ENCODE assay signal across 15 cellular contexts in genomic region chr10:14667270-14667669, GRCh38.
A peak's percentile ranks its signal among the peaks of the same experiment; 100 is the strongest.
DNase-seq lines count a peak whose midpoint lies in the region; FAIRE-seq and TF ChIP-seq lines count a peak whose summit lies in the region.
"Had no signal": no experiment of that assay in that cellular context is flagged by ENCODE, and none has a peak within 500 bp of the region (broad histone marks: within the 10 kb centered on the region; RNA-seq: fewer than 3 reads in every experiment).

No MANE protein-coding gene starts in this region.

- H3K27me3 ChIP-seq in sigmoid colon, result no peaks in the 10 kb centered on the region

- intact Hi-C loops in sigmoid colon (cut with DNase I), result loop anchor here (2.0 to 5.0 kb wide), 2 partner anchors 62 to 170 kb away; partner anchors contain the start of genes CDNF, HSPA14 and MSANTD7

- TF ChIP-seq CTCF in 22Rv1 (IDR thresholded peaks at IDR 0.05), result no peak
- no peak for TF ChIP-seq CTCF in sigmoid colon (IDR thresholded peaks at IDR 0.05)

- H3K4me3 ChIP-seq in sigmoid colon, result no peak overlapping the region
- H3K4me3 ChIP-seq: PC-9 had no signal

- peaks cover 0 to 71% (median 62%) of the 10 kb centered on the region in 4 donors for H3K4me1 ChIP-seq in sigmoid colon

- DNase-seq in SK-N-DZ (ENCODE audit: low spot score), result peak; percentile 95
- DNase-seq in islet precursor cell, result peak; percentile 22
- DNase-seq in sigmoid colon, result no peak
- DNase-seq in DMS79 (lab: John Stamatoyannopoulos, UW), result no peak
- no peak for DNase-seq in urothelium cell line (ENCODE audit: low spot score)
- no peak for DNase-seq in nucleus accumbens (lab: John Stamatoyannopoulos, UW)
- DNase-seq: NCI-H1930, NCI-H510A, NCI-H748 treated with DMSO at 0.1 percent for 48 hours, PC-9, RPMI8226, SHP77 had no signal

- TF ChIP-seq POLR2A in sigmoid colon (IDR thresholded peaks at IDR 0.05), result no peak

- no peaks in the 10 kb centered on the region for H3K36me3 ChIP-seq in sigmoid colon

- FAIRE-seq in urothelium cell line (lab: Jason Lieb, UNC), result no peak
- FAIRE-seq: A204.1, D721Med had no signal

- WGBS in sigmoid colon, 2 donors, result 80 to 90% methylated on average over 5 of the region's 5 CpGs

- peak in 3 of 4 donors; percentile 7 to 80 (median 51) for TF ChIP-seq EP300 in sigmoid colon (IDR thresholded peaks at IDR 0.05)

- 0 out of 2 replicates have a peak overlapping the region, but pooled peaks have one; percentile 4 for H3K27ac ChIP-seq in 22Rv1
- peak overlapping the region in 3 of 4 donors; percentile 4 to 63 (median 27) for H3K27ac ChIP-seq in sigmoid colon
- H3K27ac ChIP-seq: PC-9 had no signal

- H3K9me3 ChIP-seq in sigmoid colon, result no peaks in the 10 kb centered on the region

Comparison
In these comparisons a context has a peak if more than half of its experiments do, and no peak if none do; other contexts are left out.
1. DNase-seq: peak in SK-N-DZ (single experiment) and islet precursor cell (single experiment); none in sigmoid colon (single experiment), DMS79 (single experiment), urothelium cell line (single experiment) and nucleus accumbens (0 of 56).